Comparison of ENCODE assay signal across 8 cellular contexts in the genomic region with DNA sequence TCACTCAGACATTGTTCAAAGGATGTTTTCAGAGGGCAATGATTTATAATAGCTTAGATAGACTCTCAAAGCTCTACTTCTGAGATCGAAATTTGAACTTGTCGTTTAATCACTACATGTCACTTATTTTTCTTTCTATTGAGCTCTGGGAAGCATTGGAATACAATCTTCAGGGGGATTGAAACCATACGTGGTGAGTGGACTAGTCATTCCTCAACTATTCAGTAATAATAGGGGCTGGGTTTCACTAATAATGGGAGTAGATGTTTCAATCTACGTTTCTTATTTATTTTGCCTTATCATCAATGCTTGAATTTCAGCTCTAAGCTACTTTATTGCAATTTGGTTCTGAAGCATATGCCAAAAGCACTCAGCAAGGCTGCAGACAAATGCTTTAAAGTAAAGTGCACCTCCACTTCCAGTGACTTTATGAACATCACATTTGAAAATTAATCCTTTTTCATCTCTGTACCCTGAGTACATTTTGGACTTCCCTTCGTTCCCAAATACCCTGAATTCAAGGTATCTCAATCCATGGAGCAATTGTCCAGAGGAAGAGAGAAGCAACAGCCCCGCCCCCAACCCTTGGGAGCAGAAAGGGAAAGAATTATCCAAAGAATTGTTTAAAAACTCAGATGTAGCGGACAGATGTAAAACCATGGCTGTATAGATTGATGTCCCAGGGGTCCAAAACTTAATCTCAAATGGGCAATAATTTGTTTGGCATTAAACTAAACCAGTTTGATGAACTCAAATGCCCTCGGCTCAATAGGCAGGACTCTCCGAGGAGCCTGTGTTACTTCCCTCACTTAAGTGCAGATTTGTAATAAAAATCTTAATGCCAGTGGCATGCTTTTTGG.
DNase-seq lines count a peak whose midpoint lies in the region; ATAC-seq and TF ChIP-seq lines count a peak whose summit lies in the region.

No MANE protein-coding gene starts in this region.

- ATAC-seq in right lobe of liver: no peak
- no peak for ATAC-seq in HG03025 (IDR thresholded peaks at IDR 0.05; ENCODE audit: low FRiP score, unreplicated experiment)

- WGBS in right lobe of liver (ENCODE audit: insufficient coverage, low coverage, low lambda C conversion rate, missing lambda C conversion rate): 30% methylated on average over 9 of the region's 9 CpGs

- no peaks in the 10 kb centered on the region for H3K36me3 ChIP-seq in A673 (ENCODE audit: insufficient read depth, low read length, poor library complexity, severe bottlenecking)
- H3K36me3 ChIP-seq in right lobe of liver: no peaks in the 10 kb centered on the region

- H3K9me3 ChIP-seq in A673 (ENCODE audit: low read depth, low read length, poor library complexity, severe bottlenecking): no peaks in the 10 kb centered on the region
- no peaks in the 10 kb centered on the region for H3K9me3 ChIP-seq in right lobe of liver

- H3K4me3 ChIP-seq in A673 (ENCODE audit: low read depth, low read length, poor library complexity, severe bottlenecking) (peak overlapping the region; percentile 89), GM12864 (ENCODE audit: low read depth, low read length) (peak overlapping the region; percentile 65; the same call in 1 of the 2 replicates), right lobe of liver (peak overlapping the region; percentile 78 to 84 (median 80))

- H3K27ac ChIP-seq in A673 (ENCODE audit: low read depth, low read length, poor library complexity, severe bottlenecking) (peak overlapping the region; percentile 99), right lobe of liver (peak overlapping the region; percentile 36 to 93 (median 89)), substantia nigra (ENCODE audit: low read depth, low read length, poor library complexity, severe bottlenecking) (peak overlapping the region; percentile 70)

- POLR2A ChIA-PET in A673 (lab: Charles Lee; ENCODE audit: low non-redundant PET): interaction anchor here (0.5 to 3.9 kb wide), 5 partner anchors 13 to 44 kb away, joined by 3 to 62 read pairs (median 4); a partner anchor contains a TSS

- intact Hi-C loops in A673 (cut with micrococcal nuclease; ENCODE audit: unreplicated experiment): loop anchor here (5.0 kb wide), 1 partner anchor 33 kb away; a partner anchor contains a TSS
- intact Hi-C loops in right lobe of liver (cut with DNase I): no loop called here

- H3K27me3 ChIP-seq in A673 (replicated peaks; ENCODE audit: insufficient read depth, low read depth, low read length, poor library complexity): no peaks in the 10 kb centered on the region
- no peaks in the 10 kb centered on the region for H3K27me3 ChIP-seq in right lobe of liver

- CTCF ChIA-PET in A673 (lab: Charles Lee): no interaction called here

- BruUV-seq in A673 (replicated peaks; lab: Mats Ljungman, UMichigan): TSS peak; percentile 62

- no peak for TF ChIP-seq POLR2A in right lobe of liver (IDR thresholded peaks at IDR 0.05)

- TF ChIP-seq CTCF in A673 (conservative IDR thresholded peaks at IDR 0.05; ENCODE audit: low read depth, low read length) (no peak), GM12864 (IDR thresholded peaks at IDR 0.05; ENCODE audit: low read depth, low read length, missing control alignments) (no peak), right lobe of liver (IDR thresholded peaks at IDR 0.05) (no peak)

- peaks cover 12% of the 10 kb centered on the region for H3K4me1 ChIP-seq in A673 (ENCODE audit: insufficient read depth, low read length, poor library complexity, severe bottlenecking)
- peaks cover 0 to 19% (median 0%) of the 10 kb centered on the region in 4 donors for H3K4me1 ChIP-seq in right lobe of liver

- peak; percentile 68 for DNase-seq in A673 (ENCODE audit: low spot score)
- DNase-seq in GM12864 (ENCODE audit: low read depth): no peak
- peak; percentile 75 for DNase-seq in NCI-H82 treated with DMSO at 0.1 percent for 48 hours (lab: John Stamatoyannopoulos, UW; ENCODE audit: unreplicated experiment)
- peak; percentile 62 for DNase-seq in cerebellum (ENCODE audit: low spot score)
- DNase-seq in right lobe of liver: peak in 1 of 3 donors; percentile 57
- peak in 24 of 49 donors; percentile 3 to 53 (median 18) for DNase-seq in substantia nigra (lab: John Stamatoyannopoulos, UW)
- DNase-seq in activated gamma-delta T cell (lab: John Stamatoyannopoulos, UW): no peak

Comparison
In these comparisons a context has a peak if more than half of its experiments do, and no peak if none do; other contexts are left out.
1. DNase-seq: peak in A673 (single experiment), NCI-H82 treated with DMSO at 0.1 percent for 48 hours (single experiment) and cerebellum (single experiment); none in GM12864 (single experiment) and activated gamma-delta T cell (single experiment).
2. Peak in every context shown above with its lines, with median percentiles within 50 percentile points of each other: H3K27ac ChIP-seq and H3K4me3 ChIP-seq.